Comparison of ENCODE assay signal across 37 cellular contexts in genomic region chr3:138963161-138963560, GRCh38. TPM values are rescaled to one million over a fixed set of nuclear protein-coding genes. Genes with fewer than 3 reads are reported as not detected.
"Had no signal": no experiment of that assay in that cellular context is flagged by ENCODE, and none has a peak within 500 bp of the region (broad histone marks: within the 10 kb centered on the region; RNA-seq: fewer than 3 reads in every experiment).

No MANE protein-coding gene starts in this region.

- H3K27me3 ChIP-seq: ovary, vagina had no signal

- H3K36me3 ChIP-seq: colonic mucosa, gastrocnemius medialis, left lung, ovary, suprapubic skin, thyroid gland, vagina had no signal

- H3K27ac ChIP-seq: colonic mucosa, epithelial cell of prostate, gastrocnemius medialis, left lung, ovary, suprapubic skin, thyroid gland, vagina had no signal

- H3K4me1 ChIP-seq: colonic mucosa, gastrocnemius medialis, left lung, thyroid gland had no signal

- FAIRE-seq: kidney had no signal

- DNase-seq: colonic mucosa; dermis blood vessel endothelial cell; effector memory CD4-positive, alpha-beta T cell; foreskin fibroblast; gastrocnemius medialis; head of caudate nucleus; kidney; left cardiac atrium; left lung; naive thymus-derived CD8-positive, alpha-beta T cell; nephron progenitor cell; occipital lobe; ovary; retina; stimulated activated CD4-positive, alpha-beta T cell treated with anti-CD3 and anti-CD28 coated beads, Interleukin-12 subunit alpha, Interleukin-12 subunit beta, amount 100 ng/mL, for 4 hours; stimulated activated CD4-positive, alpha-beta T cell treated with anti-CD3 and anti-CD28 coated beads, Interleukin-1b, Interleukin-23, amount 100 ng/mL, for 48 hours; stimulated activated CD4-positive, alpha-beta T cell treated with anti-CD3 and anti-CD28 coated beads, Interleukin-4, amount 100 ng/mL, for 1 hour; stimulated activated CD8-positive, alpha-beta memory T cell treated with anti-CD3 and anti-CD28 coated beads, Interleukin-4, amount 100 ng/mL, for 48 hours; stimulated activated naive CD4-positive, alpha-beta T cell; stimulated activated naive CD8-positive, alpha-beta T cell treated with anti-CD3 and anti-CD28 coated beads, Interleukin-15, amount 100 ng/mL, for 72 hours; thyroid gland; trophoblast cell had no signal

- H3K4me2 ChIP-seq: smooth muscle cell had no signal

- H3K27ac Mint-ChIP-seq: naive thymus-derived CD8-positive, alpha-beta T cell; nephron progenitor cell; stimulated activated naive CD8-positive, alpha-beta T cell treated with anti-CD3 and anti-CD28 coated beads, Interleukin-15, amount 100 ng/mL, for 72 hours had no signal

- H3K9me3 ChIP-seq: colonic mucosa, ovary, thyroid gland, vagina had no signal

- H3K4me3 Mint-ChIP-seq: naive thymus-derived CD8-positive, alpha-beta T cell; nephron progenitor cell; stimulated activated naive CD8-positive, alpha-beta T cell treated with anti-CD3 and anti-CD28 coated beads, Interleukin-15, amount 100 ng/mL, for 72 hours had no signal

- ATAC-seq: esophagus mucosa; gastrocnemius medialis; left cardiac atrium; left lung; naive thymus-derived CD8-positive, alpha-beta T cell; sciatic nerve; stimulated activated naive CD8-positive, alpha-beta T cell treated with anti-CD3 and anti-CD28 coated beads, Interleukin-15, amount 100 ng/mL, for 72 hours had no signal

- H3K4me1 Mint-ChIP-seq: nephron progenitor cell had no signal

- H3K4me3 ChIP-seq: colonic mucosa, gastrocnemius medialis, left lung, ovary, smooth muscle cell, suprapubic skin, thyroid gland, vagina had no signal

RNA-seq across cellular contexts. Expression of gene FOXL2NB, which starts 16.1 kb away (rescaled TPM):
- total RNA-seq: colonic mucosa; esophagus mucosa; gastrocnemius medialis; glomerular endothelial cell; kidney; left cardiac atrium; left lung; lower leg skin; lung microvascular endothelial cell; mesenteric fat pad; naive thymus-derived CD8-positive, alpha-beta T cell; posterior vena cava; pulmonary artery endothelial cell; sciatic nerve; smooth muscle cell; thyroid gland; ureter had no signal
- polyA plus RNA-seq: naive thymus-derived CD8-positive, alpha-beta T cell; smooth muscle cell had no signal

RNA-seq across cellular contexts. Expression of gene FOXL2, which starts 16.2 kb away (rescaled TPM):
- total RNA-seq: dermis blood vessel endothelial cell; esophagus mucosa; gastrocnemius medialis; kidney; left cardiac atrium; left lung; lower leg skin; lung microvascular endothelial cell; mesenteric fat pad; naive thymus-derived CD8-positive, alpha-beta T cell; occipital lobe; posterior vena cava; smooth muscle cell; thyroid gland; ureter had no signal
- polyA plus RNA-seq: naive thymus-derived CD8-positive, alpha-beta T cell; smooth muscle cell had no signal

RNA-seq across cellular contexts. Expression of gene PRR23A, which starts 42.9 kb away (rescaled TPM):
- total RNA-seq: chondrocyte; colonic mucosa; dermis blood vessel endothelial cell; esophagus mucosa; gastrocnemius medialis; glomerular endothelial cell; kidney; left cardiac atrium; left lung; lower leg skin; lung microvascular endothelial cell; mesenteric fat pad; myocyte; naive thymus-derived CD8-positive, alpha-beta T cell; occipital lobe; ovary; posterior vena cava; pulmonary artery endothelial cell; sciatic nerve; smooth muscle cell; suprapubic skin; thyroid gland; ureter; vagina had no signal
- polyA plus RNA-seq: naive thymus-derived CD8-positive, alpha-beta T cell; ovary; smooth muscle cell had no signal

RNA-seq across cellular contexts. Expression of gene PRR23B, which starts 57.6 kb away (rescaled TPM):
- total RNA-seq: chondrocyte; colonic mucosa; dermis blood vessel endothelial cell; esophagus mucosa; gastrocnemius medialis; glomerular endothelial cell; kidney; left cardiac atrium; left lung; lower leg skin; lung microvascular endothelial cell; mesenteric fat pad; myocyte; naive thymus-derived CD8-positive, alpha-beta T cell; occipital lobe; ovary; posterior vena cava; pulmonary artery endothelial cell; sciatic nerve; smooth muscle cell; suprapubic skin; thyroid gland; ureter; vagina had no signal
- polyA plus RNA-seq: naive thymus-derived CD8-positive, alpha-beta T cell; ovary; smooth muscle cell had no signal
